ENCODE assay signal across 1 cellular context in the genomic region with DNA sequence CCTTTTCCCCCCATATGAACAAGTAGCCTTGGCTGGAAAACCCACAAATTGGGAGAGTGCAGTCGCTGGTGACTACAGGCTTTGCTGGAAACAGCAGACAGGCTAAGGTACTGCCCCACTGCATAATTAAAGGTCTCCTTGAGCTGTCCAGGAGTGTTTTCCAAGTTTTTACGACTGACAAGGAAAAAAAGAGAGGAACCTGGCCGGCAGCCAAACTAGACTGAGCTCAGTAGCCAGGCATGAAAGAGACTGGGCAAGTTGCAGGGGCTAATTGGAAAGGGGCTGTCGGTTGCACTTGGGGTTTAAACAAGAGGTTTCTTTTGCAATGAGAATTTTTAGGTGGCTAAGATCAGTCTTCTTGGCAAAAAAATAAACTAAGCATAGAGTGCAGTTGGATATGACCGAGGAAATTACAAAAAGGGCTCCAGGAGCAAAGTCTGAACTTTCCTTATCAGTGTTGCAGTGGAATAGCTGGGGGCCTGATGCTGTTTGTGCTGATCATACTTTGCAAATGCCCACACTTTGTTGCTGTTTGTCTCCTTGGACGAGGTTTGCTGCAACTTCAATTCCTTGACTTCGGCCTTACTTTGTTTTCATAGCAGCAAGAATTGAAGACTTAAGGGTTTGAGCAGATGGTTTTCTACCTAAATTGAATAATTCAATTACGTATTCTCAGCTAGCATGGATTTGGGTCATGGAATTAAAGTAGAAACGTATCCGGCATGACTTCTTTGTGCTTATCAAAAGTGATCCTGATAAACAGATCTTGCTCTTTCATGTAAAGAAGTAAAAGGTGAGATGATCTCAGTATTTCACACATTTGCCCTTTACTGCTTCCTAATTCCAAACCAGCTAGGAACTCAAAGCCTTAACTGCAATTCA.
TF ChIP-seq lines count a peak whose summit lies in the region.

No MANE protein-coding gene starts in this region.

TF ChIP-seq in H1, 55 proteins besides CTCF, POLR2A, EP300 and RAD21 (continued from another document):
- TF ChIP-seq, protein P1, sequence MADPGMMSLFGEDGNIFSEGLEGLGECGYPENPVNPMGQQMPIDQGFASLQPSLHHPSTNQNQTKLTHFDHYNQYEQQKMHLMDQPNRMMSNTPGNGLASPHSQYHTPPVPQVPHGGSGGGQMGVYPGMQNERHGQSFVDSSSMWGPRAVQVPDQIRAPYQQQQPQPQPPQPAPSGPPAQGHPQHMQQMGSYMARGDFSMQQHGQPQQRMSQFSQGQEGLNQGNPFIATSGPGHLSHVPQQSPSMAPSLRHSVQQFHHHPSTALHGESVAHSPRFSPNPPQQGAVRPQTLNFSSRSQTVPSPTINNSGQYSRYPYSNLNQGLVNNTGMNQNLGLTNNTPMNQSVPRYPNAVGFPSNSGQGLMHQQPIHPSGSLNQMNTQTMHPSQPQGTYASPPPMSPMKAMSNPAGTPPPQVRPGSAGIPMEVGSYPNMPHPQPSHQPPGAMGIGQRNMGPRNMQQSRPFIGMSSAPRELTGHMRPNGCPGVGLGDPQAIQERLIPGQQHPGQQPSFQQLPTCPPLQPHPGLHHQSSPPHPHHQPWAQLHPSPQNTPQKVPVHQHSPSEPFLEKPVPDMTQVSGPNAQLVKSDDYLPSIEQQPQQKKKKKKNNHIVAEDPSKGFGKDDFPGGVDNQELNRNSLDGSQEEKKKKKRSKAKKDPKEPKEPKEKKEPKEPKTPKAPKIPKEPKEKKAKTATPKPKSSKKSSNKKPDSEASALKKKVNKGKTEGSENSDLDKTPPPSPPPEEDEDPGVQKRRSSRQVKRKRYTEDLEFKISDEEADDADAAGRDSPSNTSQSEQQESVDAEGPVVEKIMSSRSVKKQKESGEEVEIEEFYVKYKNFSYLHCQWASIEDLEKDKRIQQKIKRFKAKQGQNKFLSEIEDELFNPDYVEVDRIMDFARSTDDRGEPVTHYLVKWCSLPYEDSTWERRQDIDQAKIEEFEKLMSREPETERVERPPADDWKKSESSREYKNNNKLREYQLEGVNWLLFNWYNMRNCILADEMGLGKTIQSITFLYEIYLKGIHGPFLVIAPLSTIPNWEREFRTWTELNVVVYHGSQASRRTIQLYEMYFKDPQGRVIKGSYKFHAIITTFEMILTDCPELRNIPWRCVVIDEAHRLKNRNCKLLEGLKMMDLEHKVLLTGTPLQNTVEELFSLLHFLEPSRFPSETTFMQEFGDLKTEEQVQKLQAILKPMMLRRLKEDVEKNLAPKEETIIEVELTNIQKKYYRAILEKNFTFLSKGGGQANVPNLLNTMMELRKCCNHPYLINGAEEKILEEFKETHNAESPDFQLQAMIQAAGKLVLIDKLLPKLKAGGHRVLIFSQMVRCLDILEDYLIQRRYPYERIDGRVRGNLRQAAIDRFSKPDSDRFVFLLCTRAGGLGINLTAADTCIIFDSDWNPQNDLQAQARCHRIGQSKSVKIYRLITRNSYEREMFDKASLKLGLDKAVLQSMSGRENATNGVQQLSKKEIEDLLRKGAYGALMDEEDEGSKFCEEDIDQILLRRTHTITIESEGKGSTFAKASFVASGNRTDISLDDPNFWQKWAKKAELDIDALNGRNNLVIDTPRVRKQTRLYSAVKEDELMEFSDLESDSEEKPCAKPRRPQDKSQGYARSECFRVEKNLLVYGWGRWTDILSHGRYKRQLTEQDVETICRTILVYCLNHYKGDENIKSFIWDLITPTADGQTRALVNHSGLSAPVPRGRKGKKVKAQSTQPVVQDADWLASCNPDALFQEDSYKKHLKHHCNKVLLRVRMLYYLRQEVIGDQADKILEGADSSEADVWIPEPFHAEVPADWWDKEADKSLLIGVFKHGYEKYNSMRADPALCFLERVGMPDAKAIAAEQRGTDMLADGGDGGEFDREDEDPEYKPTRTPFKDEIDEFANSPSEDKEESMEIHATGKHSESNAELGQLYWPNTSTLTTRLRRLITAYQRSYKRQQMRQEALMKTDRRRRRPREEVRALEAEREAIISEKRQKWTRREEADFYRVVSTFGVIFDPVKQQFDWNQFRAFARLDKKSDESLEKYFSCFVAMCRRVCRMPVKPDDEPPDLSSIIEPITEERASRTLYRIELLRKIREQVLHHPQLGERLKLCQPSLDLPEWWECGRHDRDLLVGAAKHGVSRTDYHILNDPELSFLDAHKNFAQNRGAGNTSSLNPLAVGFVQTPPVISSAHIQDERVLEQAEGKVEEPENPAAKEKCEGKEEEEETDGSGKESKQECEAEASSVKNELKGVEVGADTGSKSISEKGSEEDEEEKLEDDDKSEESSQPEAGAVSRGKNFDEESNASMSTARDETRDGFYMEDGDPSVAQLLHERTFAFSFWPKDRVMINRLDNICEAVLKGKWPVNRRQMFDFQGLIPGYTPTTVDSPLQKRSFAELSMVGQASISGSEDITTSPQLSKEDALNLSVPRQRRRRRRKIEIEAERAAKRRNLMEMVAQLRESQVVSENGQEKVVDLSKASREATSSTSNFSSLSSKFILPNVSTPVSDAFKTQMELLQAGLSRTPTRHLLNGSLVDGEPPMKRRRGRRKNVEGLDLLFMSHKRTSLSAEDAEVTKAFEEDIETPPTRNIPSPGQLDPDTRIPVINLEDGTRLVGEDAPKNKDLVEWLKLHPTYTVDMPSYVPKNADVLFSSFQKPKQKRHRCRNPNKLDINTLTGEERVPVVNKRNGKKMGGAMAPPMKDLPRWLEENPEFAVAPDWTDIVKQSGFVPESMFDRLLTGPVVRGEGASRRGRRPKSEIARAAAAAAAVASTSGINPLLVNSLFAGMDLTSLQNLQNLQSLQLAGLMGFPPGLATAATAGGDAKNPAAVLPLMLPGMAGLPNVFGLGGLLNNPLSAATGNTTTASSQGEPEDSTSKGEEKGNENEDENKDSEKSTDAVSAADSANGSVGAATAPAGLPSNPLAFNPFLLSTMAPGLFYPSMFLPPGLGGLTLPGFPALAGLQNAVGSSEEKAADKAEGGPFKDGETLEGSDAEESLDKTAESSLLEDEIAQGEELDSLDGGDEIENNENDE (IDR thresholded peaks at IDR 0.05; ENCODE audit: insufficient replicate concordance, low read length) = peak; percentile 63
- TF ChIP-seq TAF7 (optimal IDR thresholded peaks at IDR 0.05; ENCODE audit: borderline replicate concordance, low read depth, low read length) (no peak), SIN3A (conservative IDR thresholded peaks at IDR 0.05 in 1 of 2, IDR thresholded peaks at IDR 0.05 in 1 of 2; ENCODE audit: low read depth in 1 of 2, low read length in 2 of 2) (peak in 1 of 2 experiments; percentile 28; a peak in 1 of 4 replicates), MAFK (IDR thresholded peaks at IDR 0.05; ENCODE audit: low read depth, low read length) (no peak), TAF1 (IDR thresholded peaks at IDR 0.05; ENCODE audit: low read depth, low read length) (peak; percentile 52), KDM5A (IDR thresholded peaks at IDR 0.05; ENCODE audit: low read length) (no peak), TBP (IDR thresholded peaks at IDR 0.05; ENCODE audit: low read depth, low read length) (peak; percentile 51), ATF2 (IDR thresholded peaks at IDR 0.05; ENCODE audit: low read length) (no peak)
TF ChIP-seq in H1: peak in this region for 5.
